3 cellular contexts compared by ENCODE assay signal in genomic region chr18:58447342-58448190, GRCh38.
A peak's percentile ranks its signal among the peaks of the same experiment; 100 is the strongest.
TF ChIP-seq lines count a peak whose summit lies in the region.

No MANE protein-coding gene starts in this region.

TF ChIP-seq in SK-N-SH, 30 proteins besides CTCF, POLR2A, EP300 and RAD21 (continued from another document):
- TF ChIP-seq PBX3 (IDR thresholded peaks at IDR 0.05), result no peak
- no peak for TF ChIP-seq IRF3 (IDR thresholded peaks at IDR 0.05; ENCODE audit: low read depth, low read length)
- TF ChIP-seq FOXM1 (IDR thresholded peaks at IDR 0.05; ENCODE audit: low read depth), result no peak
- TF ChIP-seq MEF2A (IDR thresholded peaks at IDR 0.05; ENCODE audit: borderline replicate concordance, low read depth), result no peak
- TF ChIP-seq FOSL2 (IDR thresholded peaks at IDR 0.05; ENCODE audit: borderline replicate concordance, low read depth), result no peak
- no peak for TF ChIP-seq ELF1 (IDR thresholded peaks at IDR 0.05)
- no peak for TF ChIP-seq ZBTB33 (IDR thresholded peaks at IDR 0.05; ENCODE audit: borderline replicate concordance, low read depth)
- no peak for TF ChIP-seq NFIC (IDR thresholded peaks at IDR 0.05; ENCODE audit: borderline replicate concordance)
- TF ChIP-seq RFX5 (IDR thresholded peaks at IDR 0.05; ENCODE audit: low read length), result no peak

TF ChIP-seq in SK-N-SH treated with all-trans-retinoic acid at 6 μM for 48 hours, 23 proteins besides CTCF, POLR2A, EP300 and RAD21 (continued from another document):
- TF ChIP-seq ISL1 (CRISPR knock-in tag; IDR thresholded peaks at IDR 0.05), result no peak
- TF ChIP-seq ZNF565 (CRISPR knock-in tag; conservative IDR thresholded peaks at IDR 0.05; ENCODE audit: low read depth), result no peak
- no peak for TF ChIP-seq ZNF8 (CRISPR knock-in tag; IDR thresholded peaks at IDR 0.05)
- TF ChIP-seq POU6F1 (CRISPR knock-in tag; IDR thresholded peaks at IDR 0.05; ENCODE audit: borderline replicate concordance, low read depth), result no peak
- TF ChIP-seq TCF4 (CRISPR knock-in tag; IDR thresholded peaks at IDR 0.05; ENCODE audit: borderline replicate concordance), result no peak
- no peak for TF ChIP-seq GLIS3 (CRISPR knock-in tag; IDR thresholded peaks at IDR 0.05)
- TF ChIP-seq RARB (CRISPR knock-in tag; IDR thresholded peaks at IDR 0.05), result no peak
- no peak for TF ChIP-seq PATZ1 (CRISPR knock-in tag; IDR thresholded peaks at IDR 0.05; ENCODE audit: borderline replicate concordance)
- TF ChIP-seq ZNF70 (CRISPR knock-in tag; IDR thresholded peaks at IDR 0.05), result no peak
- TF ChIP-seq ZFP30 (CRISPR knock-in tag; IDR thresholded peaks at IDR 0.05), result no peak
- no peak for TF ChIP-seq CREB5 (CRISPR knock-in tag; IDR thresholded peaks at IDR 0.05; ENCODE audit: low read depth)
- TF ChIP-seq ESRRG (CRISPR knock-in tag; IDR thresholded peaks at IDR 0.05), result no peak
- no peak for TF ChIP-seq OSR1 (CRISPR knock-in tag; IDR thresholded peaks at IDR 0.05)
- TF ChIP-seq BACH2 (CRISPR knock-in tag; IDR thresholded peaks at IDR 0.05; ENCODE audit: borderline replicate concordance), result no peak
- TF ChIP-seq ARNTL (CRISPR knock-in tag; IDR thresholded peaks at IDR 0.05; ENCODE audit: borderline replicate concordance, low read depth), result no peak
- TF ChIP-seq TOX (CRISPR knock-in tag; IDR thresholded peaks at IDR 0.05; ENCODE audit: borderline replicate concordance), result no peak
- TF ChIP-seq TSHZ2 (CRISPR knock-in tag; IDR thresholded peaks at IDR 0.05), result no peak

TF ChIP-seq in neural cell, 6 proteins besides CTCF, POLR2A, EP300 and RAD21 (continued from another document):
- TF ChIP-seq REST (IDR thresholded peaks at IDR 0.05; ENCODE audit: borderline replicate concordance) (peak; percentile 95), SMC3 (conservative IDR thresholded peaks at IDR 0.05; ENCODE audit: poor library complexity) (peak; percentile 22)
